In genomic region chr12:88416786-88417185, GRCh38 we compare ENCODE assay signal across 1 cellular context.
TF ChIP-seq lines count a peak whose summit lies in the region.

No MANE protein-coding gene starts in this region.

TF ChIP-seq in SK-N-SH, 30 proteins besides CTCF, POLR2A, EP300 and RAD21 (continued from another document):
- TF ChIP-seq, protein P1, sequence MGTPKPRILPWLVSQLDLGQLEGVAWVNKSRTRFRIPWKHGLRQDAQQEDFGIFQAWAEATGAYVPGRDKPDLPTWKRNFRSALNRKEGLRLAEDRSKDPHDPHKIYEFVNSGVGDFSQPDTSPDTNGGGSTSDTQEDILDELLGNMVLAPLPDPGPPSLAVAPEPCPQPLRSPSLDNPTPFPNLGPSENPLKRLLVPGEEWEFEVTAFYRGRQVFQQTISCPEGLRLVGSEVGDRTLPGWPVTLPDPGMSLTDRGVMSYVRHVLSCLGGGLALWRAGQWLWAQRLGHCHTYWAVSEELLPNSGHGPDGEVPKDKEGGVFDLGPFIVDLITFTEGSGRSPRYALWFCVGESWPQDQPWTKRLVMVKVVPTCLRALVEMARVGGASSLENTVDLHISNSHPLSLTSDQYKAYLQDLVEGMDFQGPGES (IDR thresholded peaks at IDR 0.05; ENCODE audit: low read depth, low read length), result no peak
- TF ChIP-seq RCOR1 (IDR thresholded peaks at IDR 0.05; ENCODE audit: low read length), result no peak
- peak; percentile 59 for TF ChIP-seq JUND (IDR thresholded peaks at IDR 0.05)
- peak; percentile 37; the same call in 1 of the 2 replicates for TF ChIP-seq FOSL2 (IDR thresholded peaks at IDR 0.05; ENCODE audit: borderline replicate concordance, low read depth)
